Comparison of ENCODE assay signal across 20 cellular contexts in the genomic region with DNA sequence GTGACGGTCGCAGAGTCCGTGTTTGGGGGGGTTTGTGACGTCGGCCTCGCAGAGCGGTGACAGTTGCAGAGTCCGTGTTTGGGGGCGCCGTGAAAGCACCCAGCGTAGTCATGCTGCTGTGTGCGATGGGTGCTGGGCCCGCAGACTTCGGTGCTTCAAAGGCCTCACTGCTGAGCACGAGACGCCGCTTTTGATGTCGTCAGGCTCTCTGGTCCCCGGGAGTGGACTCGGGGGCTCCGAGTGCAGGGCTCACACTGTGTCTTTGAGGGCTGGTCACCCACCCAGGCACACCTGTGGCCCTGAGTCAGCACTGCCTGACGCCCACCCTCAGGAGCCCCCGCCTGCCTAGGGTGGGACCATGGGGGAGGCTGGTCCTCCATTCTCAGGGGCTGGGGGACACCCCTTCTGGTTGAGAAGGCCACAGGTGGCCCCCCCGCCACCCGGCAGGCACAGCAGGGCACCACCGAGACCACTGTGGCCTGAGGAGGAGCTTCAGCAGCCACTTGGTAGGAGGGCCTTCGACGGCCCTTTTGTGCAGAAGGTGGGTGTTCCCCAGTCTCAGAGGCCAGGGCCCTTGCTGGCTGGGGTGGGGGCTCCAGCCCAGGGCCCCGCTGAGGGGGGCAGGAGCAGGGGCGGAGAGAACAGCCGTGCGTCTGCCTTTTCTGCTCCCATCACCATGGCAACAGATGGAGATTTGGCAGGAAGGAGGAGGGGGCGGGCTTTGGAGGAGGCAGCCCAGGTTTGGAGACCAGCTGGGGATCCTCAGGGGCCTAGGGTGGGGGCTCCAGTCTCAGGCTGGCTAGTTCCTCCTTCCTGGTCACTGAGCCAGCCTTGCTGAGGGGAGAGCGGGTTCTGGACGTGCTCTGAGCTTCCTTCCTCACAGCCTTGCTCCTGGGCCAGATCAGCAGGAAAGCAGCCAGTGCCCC. TPM values are rescaled to one million over a fixed set of nuclear protein-coding genes. Genes with fewer than 3 reads are reported as not detected.
DNase-seq lines count a peak whose midpoint lies in the region; ATAC-seq and TF ChIP-seq lines count a peak whose summit lies in the region.
"Had no signal": no experiment of that assay in that cellular context is flagged by ENCODE, and none has a peak within 500 bp of the region (broad histone marks: within the 10 kb centered on the region; RNA-seq: fewer than 3 reads in every experiment).

No MANE protein-coding gene starts in this region.

- peaks cover 19% of the 10 kb centered on the region for H3K4me1 ChIP-seq in BLaER1
- H3K4me1 ChIP-seq: thyroid gland had no signal

- H3K36me3 ChIP-seq in BLaER1 (no peaks in the 10 kb centered on the region), H7 (replicated peaks; ENCODE audit: control insufficient read depth, insufficient read depth, low read length) (no peaks in the 10 kb centered on the region; the same call in 1 of the 2 replicates)
- H3K36me3 ChIP-seq: thyroid gland had no signal

- H3K4me2 ChIP-seq in BLaER1: peak overlapping the region; percentile 44; the same call in 1 of the 2 replicates

- TF ChIP-seq CTCF in nephron (IDR thresholded peaks at IDR 0.05; ENCODE audit: unreplicated experiment in 3 of 3): no peak

- H3K27me3 Mint-ChIP-seq in nephron (ENCODE audit: low read depth): peaks cover 18% of the 10 kb centered on the region
- H3K27me3 Mint-ChIP-seq: activated B cell treated with CpG ODN at 0.5 μM for 24 hours; activated CD4-positive, alpha-beta memory T cell treated with anti-CD3 and anti-CD28 coated beads, Interleukin-2, amount 10 ng/mL, durations not matched to agents 7 days and 5 days; central memory CD8-positive, alpha-beta T cell had no signal

- H3K4me3 Mint-ChIP-seq in nephron: peak overlapping the region in 1 of 3 experiments; percentile 40
- H3K4me3 Mint-ChIP-seq: activated B cell treated with CpG ODN at 0.5 μM for 24 hours; activated CD4-positive, alpha-beta memory T cell treated with anti-CD3 and anti-CD28 coated beads, Interleukin-2, amount 10 ng/mL, durations not matched to agents 7 days and 5 days; central memory CD8-positive, alpha-beta T cell had no signal

- peaks cover 14% of the 10 kb centered on the region for H3K4me1 Mint-ChIP-seq in nephron
- H3K4me1 Mint-ChIP-seq: activated B cell treated with CpG ODN at 0.5 μM for 24 hours; activated CD4-positive, alpha-beta memory T cell treated with anti-CD3 and anti-CD28 coated beads, Interleukin-2, amount 10 ng/mL, durations not matched to agents 7 days and 5 days; central memory CD8-positive, alpha-beta T cell had no signal

- H3K9me3 ChIP-seq in BLaER1: peaks cover 16% of the 10 kb centered on the region
- H3K9me3 ChIP-seq: thyroid gland had no signal

- peaks cover 8% of the 10 kb centered on the region; the same call in 1 of the 2 replicates for H4K20me1 ChIP-seq in BLaER1

- no peaks in the 10 kb centered on the region for H3K36me3 Mint-ChIP-seq in nephron (ENCODE audit: low read depth)

- H3K27ac ChIP-seq in BLaER1: no peak overlapping the region
- H3K27ac ChIP-seq: skin epidermis, thyroid gland had no signal

- H3K27me3 ChIP-seq in BLaER1: no peaks in the 10 kb centered on the region
- H3K27me3 ChIP-seq in H7 (ENCODE audit: control insufficient read depth, insufficient read depth, low read length): no peaks in the 10 kb centered on the region
- H3K27me3 ChIP-seq: thyroid gland had no signal

- peaks cover 8% of the 10 kb centered on the region for H3K9me3 Mint-ChIP-seq in nephron
- H3K9me3 Mint-ChIP-seq: activated B cell treated with CpG ODN at 0.5 μM for 24 hours; central memory CD8-positive, alpha-beta T cell had no signal

- ATAC-seq in GM18498 (IDR thresholded peaks at IDR 0.05; ENCODE audit: unreplicated experiment): no peak
- ATAC-seq: HCT116 had no signal

- H3K4me3 ChIP-seq in BLaER1: no peak overlapping the region
- H3K4me3 ChIP-seq in H7 (ENCODE audit: insufficient read depth, low read depth, low read length): no peak overlapping the region
- H3K4me3 ChIP-seq: skin epidermis, thyroid gland had no signal

- DNase-seq in H7: peak; percentile 90
- DNase-seq in cerebellar cortex (ENCODE audit: low spot score): peak; percentile 71
- DNase-seq in AG20443 (ENCODE audit: low spot score): no peak
- DNase-seq in SHP77 treated with DMSO at 0.1 percent for 48 hours (lab: John Stamatoyannopoulos, UW): no peak
- DNase-seq: activated B cell treated with CpG ODN at 0.5 μM for 24 hours; activated CD4-positive, alpha-beta memory T cell treated with anti-CD3 and anti-CD28 coated beads, Interleukin-2, amount 10 ng/mL, durations not matched to agents 7 days and 5 days; activated naive CD4-positive, alpha-beta T cell; activated T-cell treated with anti-CD3 and anti-CD28 coated beads, Interleukin-2, amount 50 U/mL, for 1 hour; NCI-H1436 treated with DMSO at 0.1 percent for 48 hours; NCI-H345; stimulated activated naive CD4-positive, alpha-beta T cell; T1000; thyroid gland had no signal

- H3K27ac Mint-ChIP-seq in nephron: peak overlapping the region in 2 of 3 experiments; percentile 67 to 77
- H3K27ac Mint-ChIP-seq: activated B cell treated with CpG ODN at 0.5 μM for 24 hours; activated CD4-positive, alpha-beta memory T cell treated with anti-CD3 and anti-CD28 coated beads, Interleukin-2, amount 10 ng/mL, durations not matched to agents 7 days and 5 days had no signal

- no peak overlapping the region for H3K9ac ChIP-seq in BLaER1

RNA-seq across cellular contexts. Expression of a gene that starts 20.9 kb away (rescaled TPM):
- total RNA-seq in H7 (2014; rRNA removed; shearing (Covaris generic)): 22.2 and 23.6 TPM in 2 replicates
- total RNA-seq: RPMI7951 had no signal

Comparison
In these comparisons a context has a peak if more than half of its experiments do, and no peak if none do; other contexts are left out.
1. DNase-seq: peak in H7 (single experiment) and cerebellar cortex (single experiment); none in AG20443 (single experiment) and SHP77 treated with DMSO at 0.1 percent for 48 hours (single experiment).